ENCODE assay signal across 23 cellular contexts in the genomic region with DNA sequence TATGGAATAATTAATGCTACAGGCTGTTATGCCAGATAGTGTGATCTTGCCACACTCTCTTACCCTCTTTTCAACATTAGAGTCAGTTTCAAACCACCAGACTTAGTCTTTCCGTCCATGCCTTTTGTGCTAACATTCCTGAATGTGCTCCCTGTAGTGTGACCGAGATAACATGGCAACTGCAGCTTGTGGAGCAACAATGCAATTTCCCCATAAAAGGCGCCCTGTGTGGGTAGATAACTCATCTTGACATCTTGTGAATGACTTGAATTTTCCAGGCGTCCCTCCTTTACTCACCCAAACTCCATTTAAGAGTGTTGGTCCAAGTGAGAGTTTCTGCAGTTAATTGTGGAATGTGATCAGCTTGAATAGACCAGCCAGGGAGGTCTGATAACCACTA.
A peak's percentile ranks its signal among the peaks of the same experiment; 100 is the strongest.
DNase-seq lines count a peak whose midpoint lies in the region; ATAC-seq, FAIRE-seq and TF ChIP-seq lines count a peak whose summit lies in the region.
"Had no signal": no experiment of that assay in that cellular context is flagged by ENCODE, and none has a peak within 500 bp of the region (broad histone marks: within the 10 kb centered on the region; RNA-seq: fewer than 3 reads in every experiment).

No MANE protein-coding gene starts in this region.

- intact Hi-C loops in activated CD4-positive, alpha-beta T cell treated with anti-CD3 and anti-CD28 coated beads for 36 hours (cut with DNase I, micrococcal nuclease), result no loop called here

- H3K27ac ChIP-seq in HUES6 (ENCODE audit: low read depth, low read length) (no peak overlapping the region; the same call in 1 of the 2 replicates), astrocyte (ENCODE audit: low read depth, low read length) (no peak overlapping the region), iPS DF 6.9 (ENCODE audit: low read length) (no peak overlapping the region)
- H3K27ac ChIP-seq: colonic mucosa, GM23248, heart left ventricle, ovary, thoracic aorta had no signal

- H3K4me1 Mint-ChIP-seq in astrocyte (ENCODE audit: low read depth, unreplicated experiment), result peaks cover 4% of the 10 kb centered on the region
- H3K4me1 Mint-ChIP-seq in activated CD4-positive, alpha-beta T cell treated with anti-CD3 and anti-CD28 coated beads for 36 hours, result no peaks in the 10 kb centered on the region
- H3K4me1 Mint-ChIP-seq: activated CD8-positive, alpha-beta memory T cell treated with anti-CD3 and anti-CD28 coated beads, Interleukin-2, amount 10 ng/mL, durations not matched to agents 7 days and 5 days; activated naive CD8-positive, alpha-beta T cell treated with anti-CD3 and anti-CD28 coated beads, Interleukin-2, amount 10 ng/mL, durations not matched to agents 7 days and 5 days; stimulated activated memory B cell treated with anti-CD40 and anti-IgM and Interleukin-4, amounts not matched to agents 10 μg/mL and 1 μg/mL and 100 μg/mL, for 72 hours had no signal

- no peak overlapping the region for H3K27ac Mint-ChIP-seq in astrocyte (ENCODE audit: unreplicated experiment)
- no peak overlapping the region for H3K27ac Mint-ChIP-seq in activated CD4-positive, alpha-beta T cell treated with anti-CD3 and anti-CD28 coated beads for 36 hours
- H3K27ac Mint-ChIP-seq: activated CD8-positive, alpha-beta memory T cell treated with anti-CD3 and anti-CD28 coated beads, Interleukin-2, amount 10 ng/mL, durations not matched to agents 7 days and 5 days; activated naive CD8-positive, alpha-beta T cell treated with anti-CD3 and anti-CD28 coated beads, Interleukin-2, amount 10 ng/mL, durations not matched to agents 7 days and 5 days; activated T-helper 2 cell treated with anti-CD3 and anti-CD28 coated beads, Interferon-gamma antibody, Interleukin-2, Interleukin-4, amounts not matched to agents 10 μg/mL and 5 μg/mL and 100 μg/mL, durations not matched to agents 14 hours and 24 hours and 36 hours; CD8-positive, alpha-beta T cell; stimulated activated memory B cell treated with anti-CD40 and anti-IgM and Interleukin-4, amounts not matched to agents 10 μg/mL and 1 μg/mL and 100 μg/mL, for 72 hours had no signal

- no peaks in the 10 kb centered on the region for H3K9me3 ChIP-seq in HUES6 (ENCODE audit: control insufficient read depth, insufficient read depth, low read depth, low read length)
- H3K9me3 ChIP-seq in astrocyte (ENCODE audit: insufficient read depth, low read depth, low read length), result no peaks in the 10 kb centered on the region
- no peaks in the 10 kb centered on the region for H3K9me3 ChIP-seq in iPS DF 6.9 (ENCODE audit: control insufficient read depth, insufficient read depth, low read length)
- H3K9me3 ChIP-seq: colonic mucosa, ovary, thoracic aorta had no signal

- H3K4me2 ChIP-seq in astrocyte (ENCODE audit: low read length), result no peak overlapping the region

- H3K9ac ChIP-seq in HUES6 (ENCODE audit: low read length), result peak overlapping the region; percentile 7
- no peak overlapping the region for H3K9ac ChIP-seq in astrocyte (ENCODE audit: low read length)
- H3K9ac ChIP-seq: GM23248 had no signal

- no peak overlapping the region for H3K4me3 Mint-ChIP-seq in astrocyte (ENCODE audit: unreplicated experiment)
- no peak overlapping the region for H3K4me3 Mint-ChIP-seq in activated CD4-positive, alpha-beta T cell treated with anti-CD3 and anti-CD28 coated beads for 36 hours
- H3K4me3 Mint-ChIP-seq: activated CD8-positive, alpha-beta memory T cell treated with anti-CD3 and anti-CD28 coated beads, Interleukin-2, amount 10 ng/mL, durations not matched to agents 7 days and 5 days; activated naive CD8-positive, alpha-beta T cell treated with anti-CD3 and anti-CD28 coated beads, Interleukin-2, amount 10 ng/mL, durations not matched to agents 7 days and 5 days; CD8-positive, alpha-beta T cell; stimulated activated memory B cell treated with anti-CD40 and anti-IgM and Interleukin-4, amounts not matched to agents 10 μg/mL and 1 μg/mL and 100 μg/mL, for 72 hours had no signal

- H3K9me3 Mint-ChIP-seq in astrocyte (ENCODE audit: unreplicated experiment), result no peaks in the 10 kb centered on the region
- no peaks in the 10 kb centered on the region for H3K9me3 Mint-ChIP-seq in activated CD4-positive, alpha-beta T cell treated with anti-CD3 and anti-CD28 coated beads for 36 hours (ENCODE audit: low read depth)
- H3K9me3 Mint-ChIP-seq: activated naive CD8-positive, alpha-beta T cell treated with anti-CD3 and anti-CD28 coated beads, Interleukin-2, amount 10 ng/mL, durations not matched to agents 7 days and 5 days; CD8-positive, alpha-beta T cell had no signal

- H3K4me1 ChIP-seq in HUES6 (ENCODE audit: control insufficient read depth, insufficient read depth, low read length), result peaks cover 7% of the 10 kb centered on the region
- no peaks in the 10 kb centered on the region for H3K4me1 ChIP-seq in astrocyte (ENCODE audit: insufficient read depth, low read length)
- no peaks in the 10 kb centered on the region for H3K4me1 ChIP-seq in iPS DF 6.9 (ENCODE audit: control insufficient read depth, insufficient read depth, low read length)
- H3K4me1 ChIP-seq: colonic mucosa, heart left ventricle had no signal

- FAIRE-seq in astrocyte (lab: Jason Lieb, UNC), result no peak
- FAIRE-seq: keratinocyte had no signal

- no peaks in the 10 kb centered on the region for H3K36me3 ChIP-seq in HUES6 (ENCODE audit: control insufficient read depth, insufficient read depth, low read length)
- no peaks in the 10 kb centered on the region for H3K36me3 ChIP-seq in astrocyte (ENCODE audit: insufficient read depth, low read length)
- H3K36me3 ChIP-seq in iPS DF 6.9 (ENCODE audit: control insufficient read depth, insufficient read depth, low read length), result no peaks in the 10 kb centered on the region
- H3K36me3 ChIP-seq: colonic mucosa, heart left ventricle, ovary, thoracic aorta had no signal

- H2AFZ ChIP-seq in astrocyte (ENCODE audit: low read depth, low read length), result no peak overlapping the region
- H2AFZ ChIP-seq: GM23248 had no signal

- ATAC-seq in activated CD4-positive, alpha-beta T cell treated with anti-CD3 and anti-CD28 coated beads for 36 hours, result no peak
- no peak for ATAC-seq in HG03108 (IDR thresholded peaks at IDR 0.05; ENCODE audit: unreplicated experiment)
- ATAC-seq: activated CD8-positive, alpha-beta memory T cell treated with anti-CD3 and anti-CD28 coated beads, Interleukin-2, amount 10 ng/mL, durations not matched to agents 7 days and 5 days; CD8-positive, alpha-beta T cell; heart left ventricle; stimulated activated memory B cell treated with anti-CD40 and anti-IgM and Interleukin-4, amounts not matched to agents 10 μg/mL and 1 μg/mL and 100 μg/mL, for 72 hours had no signal

- H4K20me1 ChIP-seq in astrocyte (ENCODE audit: insufficient read depth, low read length), result no peaks in the 10 kb centered on the region

- no peaks in the 10 kb centered on the region for H3K27me3 Mint-ChIP-seq in astrocyte (ENCODE audit: low read depth, unreplicated experiment)
- peaks cover 11% of the 10 kb centered on the region for H3K27me3 Mint-ChIP-seq in activated CD4-positive, alpha-beta T cell treated with anti-CD3 and anti-CD28 coated beads for 36 hours

- no peaks in the 10 kb centered on the region for H3K27me3 ChIP-seq in HUES6 (ENCODE audit: control insufficient read depth, insufficient read depth, low read length)
- H3K27me3 ChIP-seq in astrocyte (ENCODE audit: insufficient read depth, low read length), result no peaks in the 10 kb centered on the region
- H3K27me3 ChIP-seq in iPS DF 6.9 (ENCODE audit: control insufficient read depth, insufficient read depth, low read length), result no peaks in the 10 kb centered on the region
- H3K27me3 ChIP-seq: colonic mucosa, ovary had no signal

- DNase-seq in astrocyte (ENCODE audit: low read depth) (peak; percentile 41), iPS DF 6.9 (ENCODE audit: low read depth, low spot score) (peak; percentile 9), retina (peak; percentile 34), DMS53 (lab: John Stamatoyannopoulos, UW) (no peak)
- no peak for DNase-seq in activated CD4-positive, alpha-beta T cell treated with anti-CD3 and anti-CD28 coated beads for 36 hours
- DNase-seq: activated CD4-positive, alpha-beta T cell treated with anti-CD3 and anti-CD28 coated beads for 4 hours; activated CD8-positive, alpha-beta memory T cell treated with anti-CD3 and anti-CD28 coated beads, Interleukin-2, amount 10 ng/mL, durations not matched to agents 7 days and 5 days; activated naive CD8-positive, alpha-beta T cell treated with anti-CD3 and anti-CD28 coated beads, Interleukin-2, amount 10 ng/mL, durations not matched to agents 7 days and 5 days; CD8-positive, alpha-beta T cell; colonic mucosa; GM23248; heart left ventricle; Kasumi-1; NCI-H1092 treated with DMSO at 0.1 percent for 48 hours; NCI-H2081 treated with DMSO at 0.1 percent for 48 hours; NCI-H510A treated with DMSO at 0.1 percent for 48 hours; ovary had no signal

- no peaks in the 10 kb centered on the region for H3K79me2 ChIP-seq in astrocyte (ENCODE audit: insufficient read depth, low read length)

- CTCF ChIA-PET in activated CD4-positive, alpha-beta T cell treated with anti-CD3 and anti-CD28 coated beads for 36 hours (lab: Charles Lee), result no interaction called here

- no peaks in the 10 kb centered on the region for H3K36me3 Mint-ChIP-seq in astrocyte (ENCODE audit: low read depth, unreplicated experiment)
- H3K36me3 Mint-ChIP-seq in activated CD4-positive, alpha-beta T cell treated with anti-CD3 and anti-CD28 coated beads for 36 hours (ENCODE audit: low read depth), result no peaks in the 10 kb centered on the region
- H3K36me3 Mint-ChIP-seq: activated CD8-positive, alpha-beta memory T cell treated with anti-CD3 and anti-CD28 coated beads, Interleukin-2, amount 10 ng/mL, durations not matched to agents 7 days and 5 days; activated naive CD8-positive, alpha-beta T cell treated with anti-CD3 and anti-CD28 coated beads, Interleukin-2, amount 10 ng/mL, durations not matched to agents 7 days and 5 days; CD8-positive, alpha-beta T cell; stimulated activated memory B cell treated with anti-CD40 and anti-IgM and Interleukin-4, amounts not matched to agents 10 μg/mL and 1 μg/mL and 100 μg/mL, for 72 hours had no signal

- H3K4me3 ChIP-seq in HUES6 (ENCODE audit: low read depth, low read length) (no peak overlapping the region), astrocyte (ENCODE audit: insufficient read depth, low read depth, low read length) (no peak overlapping the region), iPS DF 6.9 (ENCODE audit: low read length) (no peak overlapping the region)
- H3K4me3 ChIP-seq: colonic mucosa, GM23248, heart left ventricle, ovary, thoracic aorta had no signal

- TF ChIP-seq CTCF in astrocyte (IDR thresholded peaks at IDR 0.05; ENCODE audit: insufficient read depth, low read depth, low read length), result no peak

- WGBS in iPS DF 6.9 (ENCODE audit: insufficient coverage, insufficient read length), result no CpG with 5 or more reads among the region's 4 CpGs

- POLR2A ChIA-PET in activated CD4-positive, alpha-beta T cell treated with anti-CD3 and anti-CD28 coated beads for 36 hours (lab: Charles Lee), result no interaction called here

Comparison
In these comparisons a context has a peak if more than half of its experiments do, and no peak if none do; other contexts are left out.
1. DNase-seq: peak in astrocyte (single experiment), iPS DF 6.9 (single experiment) and retina (single experiment); none in DMS53 (single experiment) and activated CD4-positive, alpha-beta T cell treated with anti-CD3 and anti-CD28 coated beads for 36 hours (single experiment).